In genomic region chr12:4274960-4275868, GRCh38 we compare ENCODE assay signal across 8 cellular contexts.
DNase-seq lines count a peak whose midpoint lies in the region; ATAC-seq and TF ChIP-seq lines count a peak whose summit lies in the region.

No MANE protein-coding gene starts in this region.

- peak overlapping the region; percentile 99 for H3K9ac ChIP-seq in KMS-11
- peak overlapping the region; percentile 99 for H3K9ac ChIP-seq in mucosa of rectum (ENCODE audit: low read depth in 1 of 2, low read length in 2 of 2)

- TF ChIP-seq CTCF in KMS-11 (conservative IDR thresholded peaks at IDR 0.05; ENCODE audit: low read depth, low read length) (no peak), choroid plexus epithelial cell (conservative IDR thresholded peaks at IDR 0.05; ENCODE audit: low read depth, low read length) (no peak)

- peaks cover 59% of the 10 kb centered on the region for H3K79me2 ChIP-seq in KMS-11 (ENCODE audit: insufficient read depth, low read depth)

- H3K27me3 ChIP-seq in KMS-11 (ENCODE audit: insufficient read depth, low read depth) (0 out of 2 replicates have a peak, but pooled peaks cover under 1% of the 10 kb centered on the region), mucosa of rectum (ENCODE audit: control insufficient read depth in 2 of 2, insufficient read depth in 2 of 2, low read length in 2 of 2) (no peaks in the 10 kb centered on the region)

- ATAC-seq in HG03565 (IDR thresholded peaks at IDR 0.05; ENCODE audit: unreplicated experiment) (no peak), GM21619 (IDR thresholded peaks at IDR 0.05; ENCODE audit: unreplicated experiment) (no peak)

- in situ Hi-C loops in ACHN (cut with HindIII; ENCODE audit: low pct_ligation_motif_present, low pct_unique_long_range_greater_than_20kb, low sequenced_read_pairs) = no loop called here

- H3K36me3 ChIP-seq in KMS-11 (ENCODE audit: insufficient read depth) (peaks cover 23% of the 10 kb centered on the region; the same call in 1 of the 2 replicates), mucosa of rectum (ENCODE audit: control insufficient read depth in 2 of 2, insufficient read depth in 2 of 2, low read length in 2 of 2) (peaks cover 17 to 29% of the 10 kb centered on the region in 2 donors)

- peak overlapping the region; percentile 96 for H3K27ac ChIP-seq in KMS-11
- peak overlapping the region; percentile 88 to 94 for H3K27ac ChIP-seq in mucosa of rectum (ENCODE audit: low read depth in 2 of 2, low read length in 2 of 2)

- H3K4me3 ChIP-seq in KMS-11 (IDR thresholded peaks at IDR 0.05; ENCODE audit: insufficient read depth, low read depth, low read length) (no peak overlapping the region), choroid plexus epithelial cell (ENCODE audit: low read depth, low read length) (peak overlapping the region; percentile 61), mucosa of rectum (ENCODE audit: low read length in 2 of 2) (peak overlapping the region; percentile 93 to 96)

- H3K4me1 ChIP-seq in KMS-11 (ENCODE audit: low read depth, poor library complexity, severe bottlenecking) = peaks cover 30% of the 10 kb centered on the region
- H3K4me1 ChIP-seq in mucosa of rectum (ENCODE audit: control insufficient read depth in 2 of 2, insufficient read depth in 2 of 2, low read length in 2 of 2) = peaks cover 53 to 62% of the 10 kb centered on the region in 2 donors

- no peak overlapping the region for H2AFZ ChIP-seq in KMS-11 (ENCODE audit: low read depth)

- no peaks in the 10 kb centered on the region for H3K9me3 ChIP-seq in mucosa of rectum (ENCODE audit: control insufficient read depth in 2 of 2, low read length in 2 of 2)

- peak overlapping the region; percentile 93 for H3K4me2 ChIP-seq in KMS-11

- DNase-seq in ACHN (peak; percentile 61), choroid plexus epithelial cell (ENCODE audit: low read depth) (peak; percentile 24), NCI-H446 (lab: John Stamatoyannopoulos, UW) (no peak), NCI-H1092 (lab: John Stamatoyannopoulos, UW) (no peak)

- peaks cover 25% of the 10 kb centered on the region for H4K20me1 ChIP-seq in KMS-11 (ENCODE audit: insufficient read depth)

Comparison
In these comparisons a context has a peak if more than half of its experiments do, and no peak if none do; other contexts are left out.
1. DNase-seq: peak in ACHN (single experiment) and choroid plexus epithelial cell (single experiment); none in NCI-H446 (0 of 2) and NCI-H1092 (single experiment).